Comparison of ENCODE assay signal across 16 cellular contexts in the genomic region with DNA sequence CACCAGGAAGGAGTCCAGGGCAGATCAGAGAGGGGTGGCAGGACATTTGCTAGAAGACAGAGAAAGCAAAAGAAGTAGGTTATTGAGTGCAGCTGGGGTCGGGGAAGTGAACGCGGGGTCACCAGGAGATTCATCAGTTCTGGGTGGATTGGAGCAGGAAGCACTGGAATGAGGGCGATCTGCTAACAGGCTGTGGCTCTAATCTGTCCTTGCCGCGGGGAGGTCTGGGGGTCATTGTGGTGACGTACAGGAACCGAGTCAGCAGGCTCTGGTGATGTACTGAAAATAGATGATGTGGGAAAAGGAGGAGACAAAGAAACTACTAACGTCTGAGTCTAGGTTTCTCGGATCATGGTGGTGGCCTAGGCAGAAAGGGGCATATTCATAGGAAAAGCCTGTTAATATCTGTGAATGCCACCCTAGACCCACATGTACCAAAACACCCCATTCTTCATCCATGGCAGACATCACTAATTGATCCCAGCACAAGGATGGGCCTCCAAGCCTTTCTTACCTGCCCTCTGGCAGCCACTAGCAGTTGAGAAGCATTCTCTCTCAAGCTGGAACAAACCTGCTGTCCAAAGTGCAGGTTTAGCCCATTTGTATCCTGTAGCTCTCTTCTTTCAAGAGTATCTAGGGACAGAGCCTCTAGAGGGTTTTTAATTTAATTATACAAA.
DNase-seq lines count a peak whose midpoint lies in the region; TF ChIP-seq lines count a peak whose summit lies in the region.
"Had no signal": no experiment of that assay in that cellular context is flagged by ENCODE, and none has a peak within 500 bp of the region (broad histone marks: within the 10 kb centered on the region; RNA-seq: fewer than 3 reads in every experiment).

No MANE protein-coding gene starts in this region.

- H3K4me3 ChIP-seq in adrenal gland, result no peak overlapping the region
- no peak overlapping the region for H3K4me3 ChIP-seq in fibroblast of pulmonary artery (replicated peaks; ENCODE audit: low read depth, low read length)
- no peak overlapping the region for H3K4me3 ChIP-seq in smooth muscle cell
- H3K4me3 ChIP-seq in mammary epithelial cell (replicated peaks in 1 of 3; ENCODE audit: insufficient read depth in 1 of 3, low read depth in 2 of 3, low read length in 3 of 3), result no peak overlapping the region
- H3K4me3 ChIP-seq in esophagus muscularis mucosa, result no peak overlapping the region
- H3K4me3 ChIP-seq: PC-9 had no signal

- CTCF ChIA-PET in mammary epithelial cell (lab: Charles Lee; ENCODE audit: low non-redundant PET), result no interaction called here

- H3K27me3 ChIP-seq in adrenal gland (peaks cover 7% of the 10 kb centered on the region), smooth muscle cell (ENCODE audit: low read depth) (no peaks in the 10 kb centered on the region), mammary epithelial cell (ENCODE audit: insufficient read depth, low read length) (peaks cover 2% of the 10 kb centered on the region), esophagus muscularis mucosa (no peaks in the 10 kb centered on the region)

- H4K20me1 ChIP-seq in smooth muscle cell (ENCODE audit: low read depth) (no peaks in the 10 kb centered on the region), mammary epithelial cell (ENCODE audit: insufficient read depth, low read length) (no peaks in the 10 kb centered on the region)

- H3K4me2 ChIP-seq in smooth muscle cell (peak overlapping the region; percentile 8), mammary epithelial cell (ENCODE audit: insufficient read depth, low read depth, low read length) (no peak overlapping the region)
- H3K4me2 ChIP-seq: PC-9 had no signal

- TF ChIP-seq POLR2A in adrenal gland (IDR thresholded peaks at IDR 0.05) (no peak), esophagus muscularis mucosa (IDR thresholded peaks at IDR 0.05; ENCODE audit: low read depth) (no peak)

- no TSS peak for BruUV-seq in mammary epithelial cell (replicated peaks; lab: Mats Ljungman, UMichigan)

- H3K36me3 ChIP-seq in adrenal gland (replicated peaks in 1 of 2), result no peaks in the 10 kb centered on the region
- H3K36me3 ChIP-seq in smooth muscle cell (ENCODE audit: low read depth), result no peaks in the 10 kb centered on the region
- no peaks in the 10 kb centered on the region for H3K36me3 ChIP-seq in mammary epithelial cell (ENCODE audit: insufficient read depth, low read length)
- no peaks in the 10 kb centered on the region for H3K36me3 ChIP-seq in esophagus muscularis mucosa

- DNase-seq in NCI-H1436 (lab: John Stamatoyannopoulos, UW) (peak; percentile 19), NCI-H1436 treated with DMSO at 0.1 percent for 48 hours (lab: John Stamatoyannopoulos, UW) (no peak), adrenal gland (peak in 4 of 7 donors; percentile 21 to 64 (median 29)), fibroblast of pulmonary artery (ENCODE audit: low read depth) (peak; percentile 38), smooth muscle cell (lab: John Stamatoyannopoulos, UW; ENCODE audit: unreplicated experiment) (no peak), mammary epithelial cell (no peak), NCI-H2171 (lab: John Stamatoyannopoulos, UW) (no peak), esophagus muscularis mucosa (ENCODE audit: extremely low spot score) (no peak)
- DNase-seq: DMS53, H7, Kasumi-1, NCI-H1105 treated with DMSO at 0.1 percent for 48 hours, NCI-H2029 treated with DMSO at 0.1 percent for 48 hours, NCI-H774, PC-9 had no signal

- H3F3A ChIP-seq in smooth muscle cell (ENCODE audit: low read depth), result no peaks in the 10 kb centered on the region

- H3K27ac ChIP-seq in adrenal gland (no peak overlapping the region), smooth muscle cell (ENCODE audit: low read depth) (peak overlapping the region; percentile 78), mammary epithelial cell (ENCODE audit: insufficient read depth, low read depth, low read length) (no peak overlapping the region), esophagus muscularis mucosa (replicated peaks in 1 of 4) (no peak overlapping the region)
- H3K27ac ChIP-seq: 22Rv1, PC-9 had no signal

- H3K4me1 ChIP-seq in adrenal gland (replicated peaks in 1 of 2) (no peaks in the 10 kb centered on the region), smooth muscle cell (ENCODE audit: low read depth) (no peaks in the 10 kb centered on the region), mammary epithelial cell (ENCODE audit: insufficient read depth, low read length) (no peaks in the 10 kb centered on the region), esophagus muscularis mucosa (no peaks in the 10 kb centered on the region)

- no peak overlapping the region for H2AFZ ChIP-seq in smooth muscle cell (ENCODE audit: low read depth)
- H2AFZ ChIP-seq in mammary epithelial cell (ENCODE audit: low read depth, low read length), result no peak overlapping the region
- H2AFZ ChIP-seq: PC-9 had no signal

- in situ Hi-C loops in mammary epithelial cell (cut with MboI; ENCODE audit: low sequenced_read_pairs in 2 of 2), result no loop called here

- no peak for TF ChIP-seq CTCF in adrenal gland (IDR thresholded peaks at IDR 0.05)
- no peak for TF ChIP-seq CTCF in fibroblast of pulmonary artery (IDR thresholded peaks at IDR 0.05; ENCODE audit: low read length, missing control alignments)
- TF ChIP-seq CTCF in smooth muscle cell (IDR thresholded peaks at IDR 0.05; ENCODE audit: borderline replicate concordance, insufficient read depth, poor library complexity, severe bottlenecking), result no peak
- TF ChIP-seq CTCF in mammary epithelial cell (conservative IDR thresholded peaks at IDR 0.05 in 1 of 2, IDR thresholded peaks at IDR 0.05 in 1 of 2; ENCODE audit: extremely low read depth in 1 of 2, insufficient read depth in 1 of 2, low read depth in 1 of 2, low read length in 2 of 2), result no peak
- TF ChIP-seq CTCF in esophagus muscularis mucosa (IDR thresholded peaks at IDR 0.05), result no peak

- H3K9ac ChIP-seq in smooth muscle cell (ENCODE audit: low read depth) (peak overlapping the region; percentile 43), mammary epithelial cell (ENCODE audit: insufficient read depth, low read length) (no peak overlapping the region)

- no peaks in the 10 kb centered on the region for H3K9me3 ChIP-seq in adrenal gland (replicated peaks in 1 of 3)
- H3K9me3 ChIP-seq in smooth muscle cell (replicated peaks; ENCODE audit: low read depth), result no peaks in the 10 kb centered on the region
- no peaks in the 10 kb centered on the region for H3K9me3 ChIP-seq in mammary epithelial cell (replicated peaks; ENCODE audit: insufficient read depth, low read length)
- no peaks in the 10 kb centered on the region for H3K9me3 ChIP-seq in esophagus muscularis mucosa

- H3K79me2 ChIP-seq in smooth muscle cell (ENCODE audit: low read depth) (no peaks in the 10 kb centered on the region), mammary epithelial cell (ENCODE audit: insufficient read depth, low read length) (no peaks in the 10 kb centered on the region)

- no peak for TF ChIP-seq EP300 in esophagus muscularis mucosa (IDR thresholded peaks at IDR 0.05)

- intact Hi-C loops in adrenal gland (cut with DNase I), result no loop called here
- intact Hi-C loops in mammary epithelial cell (cut with micrococcal nuclease), result no loop called here
- intact Hi-C loops in esophagus muscularis mucosa (cut with DNase I), result no loop called here

- dilution Hi-C loops in mammary epithelial cell (cut with HindIII; ENCODE audit: low sequenced_read_pairs), result no loop called here

- 59 to 71% (median 65%) methylated on average over 10 of the region's 10 CpGs for WGBS in adrenal gland, 4 donors
- WGBS in smooth muscle cell (ENCODE audit: low lambda C conversion rate), result 55% methylated on average over 10 of the region's 10 CpGs
- 84% methylated on average over 6 of the region's 10 CpGs for WGBS in mammary epithelial cell (ENCODE audit: low coverage, missing lambda C conversion rate)
- WGBS in esophagus muscularis mucosa, result 76% methylated on average over 10 of the region's 10 CpGs

Comparison
In these comparisons a context has a peak if more than half of its experiments do, and no peak if none do; other contexts are left out.
1. DNase-seq: peak in NCI-H1436 (single experiment), adrenal gland (4 of 7) and fibroblast of pulmonary artery (single experiment); none in NCI-H1436 treated with DMSO at 0.1 percent for 48 hours (single experiment), smooth muscle cell (single experiment), mammary epithelial cell (single experiment), NCI-H2171 (single experiment) and esophagus muscularis mucosa (single experiment).